In the genomic region with DNA sequence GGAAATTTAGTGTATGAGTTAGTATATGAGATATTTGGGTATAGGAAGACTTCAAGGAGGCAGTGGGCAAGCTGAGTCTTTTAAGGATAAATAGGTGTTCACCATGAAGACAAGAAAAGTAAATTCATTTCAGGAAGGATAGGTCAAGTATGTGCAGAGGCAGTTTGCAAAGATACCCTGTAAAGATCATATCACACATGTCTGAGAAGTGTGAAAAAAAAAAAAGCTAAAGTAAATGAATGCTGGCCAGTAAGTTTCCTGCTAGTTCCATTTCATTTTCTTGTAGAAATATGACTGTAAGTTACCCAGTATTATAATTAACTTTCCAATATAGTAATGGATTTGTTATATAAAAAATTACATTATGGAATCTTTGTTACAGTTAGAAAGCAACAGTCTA, we compare ENCODE assay signal across 12 cellular contexts.
"Had no signal": no experiment of that assay in that cellular context is flagged by ENCODE, and none has a peak within 500 bp of the region (broad histone marks: within the 10 kb centered on the region; RNA-seq: fewer than 3 reads in every experiment).

No MANE protein-coding gene starts in this region.

- H3K9me3 Mint-ChIP-seq: nephron had no signal

- H3K4me1 Mint-ChIP-seq: nephron had no signal

- H3K27me3 Mint-ChIP-seq: progenitor cell of endocrine pancreas had no signal

- H3K27ac Mint-ChIP-seq: nephron, progenitor cell of endocrine pancreas had no signal

- FAIRE-seq: bronchial epithelial cell, islet of Langerhans had no signal

- ATAC-seq: heart left ventricle, left lobe of liver, right cardiac atrium had no signal

- H3K4me3 Mint-ChIP-seq: nephron had no signal

- DNase-seq: heart left ventricle; mammary epithelial cell; occipital lobe; right cardiac atrium; stimulated activated naive CD4-positive, alpha-beta T cell; SW 1271; upper lobe of left lung had no signal
